ENCODE assay signal across 1 cellular context in the genomic region with DNA sequence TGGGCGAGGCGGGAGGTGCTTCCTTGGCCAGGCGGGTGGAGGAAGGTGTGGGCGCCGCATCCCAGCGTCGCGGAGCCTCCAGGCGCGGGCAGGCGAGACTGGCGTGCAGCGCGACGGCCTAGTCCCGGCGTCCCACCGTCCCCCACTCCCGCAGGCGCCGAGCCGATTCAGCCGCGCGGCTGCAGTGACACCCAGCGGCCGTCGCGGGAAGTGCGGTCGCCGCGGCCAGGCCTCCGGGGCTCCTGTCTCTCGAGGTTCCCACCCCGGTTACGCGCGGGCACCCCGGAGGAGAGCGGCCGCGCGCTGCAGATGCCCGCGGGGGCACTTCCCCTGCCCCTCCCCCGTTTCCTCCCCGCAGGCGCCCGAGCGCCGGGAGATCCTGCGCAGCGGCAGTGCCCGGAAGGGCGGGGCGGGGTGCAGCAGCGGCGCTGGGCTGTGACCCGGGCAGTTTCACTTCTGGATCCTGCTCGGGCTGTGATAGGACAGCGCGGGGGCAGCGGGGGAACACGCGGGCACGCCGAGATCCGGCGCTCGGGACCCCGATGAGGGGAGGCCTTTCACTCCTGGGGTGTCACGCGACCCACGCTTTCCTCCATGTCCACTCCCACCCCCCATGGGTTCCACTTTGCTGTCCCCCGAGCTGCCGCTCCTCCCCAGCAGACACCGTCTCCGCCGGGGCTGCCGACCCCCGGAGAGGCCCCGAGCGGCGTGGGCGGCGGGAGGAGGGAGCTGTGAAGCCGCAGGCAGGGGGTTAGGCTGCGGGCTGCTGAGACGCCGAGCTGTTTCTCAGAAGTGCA.
TF ChIP-seq lines count a peak whose summit lies in the region.

No MANE protein-coding gene starts in this region.

TF ChIP-seq in HepG2, 621 proteins besides CTCF, POLR2A, EP300 and RAD21 (continued from another document and continues in another):
- TF ChIP-seq, protein P1, sequence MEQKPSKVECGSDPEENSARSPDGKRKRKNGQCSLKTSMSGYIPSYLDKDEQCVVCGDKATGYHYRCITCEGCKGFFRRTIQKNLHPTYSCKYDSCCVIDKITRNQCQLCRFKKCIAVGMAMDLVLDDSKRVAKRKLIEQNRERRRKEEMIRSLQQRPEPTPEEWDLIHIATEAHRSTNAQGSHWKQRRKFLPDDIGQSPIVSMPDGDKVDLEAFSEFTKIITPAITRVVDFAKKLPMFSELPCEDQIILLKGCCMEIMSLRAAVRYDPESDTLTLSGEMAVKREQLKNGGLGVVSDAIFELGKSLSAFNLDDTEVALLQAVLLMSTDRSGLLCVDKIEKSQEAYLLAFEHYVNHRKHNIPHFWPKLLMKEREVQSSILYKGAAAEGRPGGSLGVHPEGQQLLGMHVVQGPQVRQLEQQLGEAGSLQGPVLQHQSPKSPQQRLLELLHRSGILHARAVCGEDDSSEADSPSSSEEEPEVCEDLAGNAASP (CRISPR knock-in tag; IDR thresholded peaks at IDR 0.05; ENCODE audit: borderline replicate concordance), result peak; percentile 66
- TF ChIP-seq, protein P2, sequence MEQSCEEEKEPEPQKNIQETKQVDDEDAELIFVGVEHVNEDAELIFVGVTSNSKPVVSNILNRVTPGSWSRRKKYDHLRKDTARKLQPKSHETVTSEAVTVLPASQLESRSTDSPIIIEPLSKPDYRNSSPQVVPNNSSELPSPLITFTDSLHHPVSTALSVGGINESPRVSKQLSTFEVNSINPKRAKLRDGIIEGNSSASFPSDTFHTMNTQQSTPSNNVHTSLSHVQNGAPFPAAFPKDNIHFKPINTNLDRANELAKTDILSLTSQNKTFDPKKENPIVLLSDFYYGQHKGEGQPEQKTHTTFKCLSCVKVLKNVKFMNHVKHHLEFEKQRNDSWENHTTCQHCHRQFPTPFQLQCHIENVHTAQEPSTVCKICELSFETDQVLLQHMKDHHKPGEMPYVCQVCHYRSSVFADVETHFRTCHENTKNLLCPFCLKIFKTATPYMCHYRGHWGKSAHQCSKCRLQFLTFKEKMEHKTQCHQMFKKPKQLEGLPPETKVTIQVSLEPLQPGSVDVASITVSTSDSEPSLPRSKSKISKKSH (CRISPR knock-in tag; IDR thresholded peaks at IDR 0.05; ENCODE audit: borderline replicate concordance), result 0 out of 2 replicates have a peak, but pooled peaks have one; percentile 5
- no peak; the same call in 1 of the 2 replicates for TF ChIP-seq ZNF101 (CRISPR knock-in tag; IDR thresholded peaks at IDR 0.05; ENCODE audit: borderline replicate concordance, low read depth)
- peak; percentile 61 for TF ChIP-seq BCL6 (CRISPR knock-in tag; IDR thresholded peaks at IDR 0.05)
- no peak; the same call in 1 of the 2 replicates for TF ChIP-seq ZNF333 (CRISPR knock-in tag; IDR thresholded peaks at IDR 0.05; ENCODE audit: borderline replicate concordance)
- TF ChIP-seq ZKSCAN1 (IDR thresholded peaks at IDR 0.05; ENCODE audit: low read length), result no peak
- TF ChIP-seq EHMT2 (IDR thresholded peaks at IDR 0.05; ENCODE audit: borderline replicate concordance, low read depth, low read length), result no peak
- TF ChIP-seq, protein P3, sequence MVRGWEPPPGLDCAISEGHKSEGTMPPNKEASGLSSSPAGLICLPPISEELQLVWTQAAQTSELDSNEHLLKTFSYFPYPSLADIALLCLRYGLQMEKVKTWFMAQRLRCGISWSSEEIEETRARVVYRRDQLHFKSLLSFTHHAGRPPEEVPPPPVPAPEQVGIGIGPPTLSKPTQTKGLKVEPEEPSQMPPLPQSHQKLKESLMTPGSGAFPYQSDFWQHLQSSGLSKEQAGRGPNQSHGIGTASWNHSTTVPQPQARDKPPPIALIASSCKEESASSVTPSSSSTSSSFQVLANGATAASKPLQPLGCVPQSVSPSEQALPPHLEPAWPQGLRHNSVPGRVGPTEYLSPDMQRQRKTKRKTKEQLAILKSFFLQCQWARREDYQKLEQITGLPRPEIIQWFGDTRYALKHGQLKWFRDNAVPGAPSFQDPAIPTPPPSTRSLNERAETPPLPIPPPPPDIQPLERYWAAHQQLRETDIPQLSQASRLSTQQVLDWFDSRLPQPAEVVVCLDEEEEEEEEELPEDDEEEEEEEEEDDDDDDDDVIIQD (CRISPR knock-in tag; IDR thresholded peaks at IDR 0.05; ENCODE audit: low read depth), result peak; percentile 52
- TF ChIP-seq ISL2 (CRISPR knock-in tag; IDR thresholded peaks at IDR 0.05), result peak; percentile 88
- peak; percentile 43; the same call in 1 of the 2 replicates for TF ChIP-seq ZNF160 (CRISPR knock-in tag; IDR thresholded peaks at IDR 0.05)
- TF ChIP-seq ZFP41 (CRISPR knock-in tag; IDR thresholded peaks at IDR 0.05; ENCODE audit: borderline replicate concordance), result no peak
- TF ChIP-seq PCBP2 (optimal IDR thresholded peaks at IDR 0.05; ENCODE audit: low read depth, low read length, poor library complexity, severe bottlenecking), result no peak
- TF ChIP-seq ZFP1 (CRISPR knock-in tag; IDR thresholded peaks at IDR 0.05), result no peak
- TF ChIP-seq ARNT2 (CRISPR knock-in tag; IDR thresholded peaks at IDR 0.05; ENCODE audit: low read depth), result peak; percentile 99
- TF ChIP-seq, protein P4, sequence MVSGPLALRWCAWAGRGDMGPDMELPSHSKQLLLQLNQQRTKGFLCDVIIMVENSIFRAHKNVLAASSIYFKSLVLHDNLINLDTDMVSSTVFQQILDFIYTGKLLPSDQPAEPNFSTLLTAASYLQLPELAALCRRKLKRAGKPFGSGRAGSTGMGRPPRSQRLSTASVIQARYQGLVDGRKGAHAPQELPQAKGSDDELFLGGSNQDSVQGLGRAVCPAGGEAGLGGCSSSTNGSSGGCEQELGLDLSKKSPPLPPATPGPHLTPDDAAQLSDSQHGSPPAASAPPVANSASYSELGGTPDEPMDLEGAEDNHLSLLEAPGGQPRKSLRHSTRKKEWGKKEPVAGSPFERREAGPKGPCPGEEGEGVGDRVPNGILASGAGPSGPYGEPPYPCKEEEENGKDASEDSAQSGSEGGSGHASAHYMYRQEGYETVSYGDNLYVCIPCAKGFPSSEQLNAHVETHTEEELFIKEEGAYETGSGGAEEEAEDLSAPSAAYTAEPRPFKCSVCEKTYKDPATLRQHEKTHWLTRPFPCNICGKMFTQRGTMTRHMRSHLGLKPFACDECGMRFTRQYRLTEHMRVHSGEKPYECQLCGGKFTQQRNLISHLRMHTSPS (CRISPR knock-in tag; IDR thresholded peaks at IDR 0.05; ENCODE audit: low read depth), result peak; percentile 95
- no peak; the same call in 1 of the 2 replicates for TF ChIP-seq ZNF253 (CRISPR knock-in tag; IDR thresholded peaks at IDR 0.05; ENCODE audit: borderline replicate concordance)
- TF ChIP-seq NFYC (CRISPR knock-in tag; IDR thresholded peaks at IDR 0.05), result peak; percentile 70
- TF ChIP-seq ZNF607 (CRISPR knock-in tag; IDR thresholded peaks at IDR 0.05; ENCODE audit: borderline replicate concordance), result peak; percentile 76
- peak; percentile 96; the same call in 1 of the 2 replicates for TF ChIP-seq MXD4 (CRISPR knock-in tag; IDR thresholded peaks at IDR 0.05)
- TF ChIP-seq ZFP36 (IDR thresholded peaks at IDR 0.05; ENCODE audit: borderline replicate concordance, low read depth, low read length, partially characterized antibody), result no peak
- peak; percentile 85 for TF ChIP-seq KLF12 (CRISPR knock-in tag; IDR thresholded peaks at IDR 0.05; ENCODE audit: borderline replicate concordance)
- peak; percentile 79 for TF ChIP-seq ZNF773 (CRISPR knock-in tag; IDR thresholded peaks at IDR 0.05; ENCODE audit: borderline replicate concordance)
- peak; percentile 66; the same call in 1 of the 2 replicates for TF ChIP-seq ZNF749 (CRISPR knock-in tag; IDR thresholded peaks at IDR 0.05; ENCODE audit: borderline replicate concordance)
- TF ChIP-seq FOXA1 (IDR thresholded peaks at IDR 0.05), result no peak
- TF ChIP-seq FOXA1 (CRISPR knock-in tag; IDR thresholded peaks at IDR 0.05), result peak; percentile 50
- TF ChIP-seq ZNF543 (CRISPR knock-in tag; IDR thresholded peaks at IDR 0.05), result peak; percentile 97
- no peak for TF ChIP-seq ZNF354B (CRISPR knock-in tag; IDR thresholded peaks at IDR 0.05)
- TF ChIP-seq, protein P5, sequence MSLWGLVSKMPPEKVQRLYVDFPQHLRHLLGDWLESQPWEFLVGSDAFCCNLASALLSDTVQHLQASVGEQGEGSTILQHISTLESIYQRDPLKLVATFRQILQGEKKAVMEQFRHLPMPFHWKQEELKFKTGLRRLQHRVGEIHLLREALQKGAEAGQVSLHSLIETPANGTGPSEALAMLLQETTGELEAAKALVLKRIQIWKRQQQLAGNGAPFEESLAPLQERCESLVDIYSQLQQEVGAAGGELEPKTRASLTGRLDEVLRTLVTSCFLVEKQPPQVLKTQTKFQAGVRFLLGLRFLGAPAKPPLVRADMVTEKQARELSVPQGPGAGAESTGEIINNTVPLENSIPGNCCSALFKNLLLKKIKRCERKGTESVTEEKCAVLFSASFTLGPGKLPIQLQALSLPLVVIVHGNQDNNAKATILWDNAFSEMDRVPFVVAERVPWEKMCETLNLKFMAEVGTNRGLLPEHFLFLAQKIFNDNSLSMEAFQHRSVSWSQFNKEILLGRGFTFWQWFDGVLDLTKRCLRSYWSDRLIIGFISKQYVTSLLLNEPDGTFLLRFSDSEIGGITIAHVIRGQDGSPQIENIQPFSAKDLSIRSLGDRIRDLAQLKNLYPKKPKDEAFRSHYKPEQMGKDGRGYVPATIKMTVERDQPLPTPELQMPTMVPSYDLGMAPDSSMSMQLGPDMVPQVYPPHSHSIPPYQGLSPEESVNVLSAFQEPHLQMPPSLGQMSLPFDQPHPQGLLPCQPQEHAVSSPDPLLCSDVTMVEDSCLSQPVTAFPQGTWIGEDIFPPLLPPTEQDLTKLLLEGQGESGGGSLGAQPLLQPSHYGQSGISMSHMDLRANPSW (CRISPR knock-in tag; IDR thresholded peaks at IDR 0.05; ENCODE audit: borderline replicate concordance), result no peak; the same call in 1 of the 2 replicates
- TF ChIP-seq MEF2D (CRISPR knock-in tag; IDR thresholded peaks at IDR 0.05), result no peak
- TF ChIP-seq, protein P6, sequence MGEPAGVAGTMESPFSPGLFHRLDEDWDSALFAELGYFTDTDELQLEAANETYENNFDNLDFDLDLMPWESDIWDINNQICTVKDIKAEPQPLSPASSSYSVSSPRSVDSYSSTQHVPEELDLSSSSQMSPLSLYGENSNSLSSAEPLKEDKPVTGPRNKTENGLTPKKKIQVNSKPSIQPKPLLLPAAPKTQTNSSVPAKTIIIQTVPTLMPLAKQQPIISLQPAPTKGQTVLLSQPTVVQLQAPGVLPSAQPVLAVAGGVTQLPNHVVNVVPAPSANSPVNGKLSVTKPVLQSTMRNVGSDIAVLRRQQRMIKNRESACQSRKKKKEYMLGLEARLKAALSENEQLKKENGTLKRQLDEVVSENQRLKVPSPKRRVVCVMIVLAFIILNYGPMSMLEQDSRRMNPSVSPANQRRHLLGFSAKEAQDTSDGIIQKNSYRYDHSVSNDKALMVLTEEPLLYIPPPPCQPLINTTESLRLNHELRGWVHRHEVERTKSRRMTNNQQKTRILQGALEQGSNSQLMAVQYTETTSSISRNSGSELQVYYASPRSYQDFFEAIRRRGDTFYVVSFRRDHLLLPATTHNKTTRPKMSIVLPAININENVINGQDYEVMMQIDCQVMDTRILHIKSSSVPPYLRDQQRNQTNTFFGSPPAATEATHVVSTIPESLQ (CRISPR knock-in tag; conservative IDR thresholded peaks at IDR 0.05), result no peak; the same call in 1 of the 2 replicates
- TF ChIP-seq SOX5 (CRISPR knock-in tag; IDR thresholded peaks at IDR 0.05; ENCODE audit: borderline replicate concordance), result peak; percentile 37; the same call in 1 of the 2 replicates
- TF ChIP-seq, protein P7, sequence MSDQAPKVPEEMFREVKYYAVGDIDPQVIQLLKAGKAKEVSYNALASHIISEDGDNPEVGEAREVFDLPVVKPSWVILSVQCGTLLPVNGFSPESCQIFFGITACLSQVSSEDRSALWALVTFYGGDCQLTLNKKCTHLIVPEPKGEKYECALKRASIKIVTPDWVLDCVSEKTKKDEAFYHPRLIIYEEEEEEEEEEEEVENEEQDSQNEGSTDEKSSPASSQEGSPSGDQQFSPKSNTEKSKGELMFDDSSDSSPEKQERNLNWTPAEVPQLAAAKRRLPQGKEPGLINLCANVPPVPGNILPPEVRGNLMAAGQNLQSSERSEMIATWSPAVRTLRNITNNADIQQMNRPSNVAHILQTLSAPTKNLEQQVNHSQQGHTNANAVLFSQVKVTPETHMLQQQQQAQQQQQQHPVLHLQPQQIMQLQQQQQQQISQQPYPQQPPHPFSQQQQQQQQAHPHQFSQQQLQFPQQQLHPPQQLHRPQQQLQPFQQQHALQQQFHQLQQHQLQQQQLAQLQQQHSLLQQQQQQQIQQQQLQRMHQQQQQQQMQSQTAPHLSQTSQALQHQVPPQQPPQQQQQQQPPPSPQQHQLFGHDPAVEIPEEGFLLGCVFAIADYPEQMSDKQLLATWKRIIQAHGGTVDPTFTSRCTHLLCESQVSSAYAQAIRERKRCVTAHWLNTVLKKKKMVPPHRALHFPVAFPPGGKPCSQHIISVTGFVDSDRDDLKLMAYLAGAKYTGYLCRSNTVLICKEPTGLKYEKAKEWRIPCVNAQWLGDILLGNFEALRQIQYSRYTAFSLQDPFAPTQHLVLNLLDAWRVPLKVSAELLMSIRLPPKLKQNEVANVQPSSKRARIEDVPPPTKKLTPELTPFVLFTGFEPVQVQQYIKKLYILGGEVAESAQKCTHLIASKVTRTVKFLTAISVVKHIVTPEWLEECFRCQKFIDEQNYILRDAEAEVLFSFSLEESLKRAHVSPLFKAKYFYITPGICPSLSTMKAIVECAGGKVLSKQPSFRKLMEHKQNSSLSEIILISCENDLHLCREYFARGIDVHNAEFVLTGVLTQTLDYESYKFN (CRISPR knock-in tag; conservative IDR thresholded peaks at IDR 0.05), result peak; percentile 79
- TF ChIP-seq HNF4A (CRISPR knock-in tag; IDR thresholded peaks at IDR 0.05), result peak; percentile 18; the same call in 1 of the 2 replicates
- TF ChIP-seq BHLHE40 (IDR thresholded peaks at IDR 0.05; ENCODE audit: low read length), result peak; percentile 69; the same call in 1 of the 2 replicates
- TF ChIP-seq, protein P8, sequence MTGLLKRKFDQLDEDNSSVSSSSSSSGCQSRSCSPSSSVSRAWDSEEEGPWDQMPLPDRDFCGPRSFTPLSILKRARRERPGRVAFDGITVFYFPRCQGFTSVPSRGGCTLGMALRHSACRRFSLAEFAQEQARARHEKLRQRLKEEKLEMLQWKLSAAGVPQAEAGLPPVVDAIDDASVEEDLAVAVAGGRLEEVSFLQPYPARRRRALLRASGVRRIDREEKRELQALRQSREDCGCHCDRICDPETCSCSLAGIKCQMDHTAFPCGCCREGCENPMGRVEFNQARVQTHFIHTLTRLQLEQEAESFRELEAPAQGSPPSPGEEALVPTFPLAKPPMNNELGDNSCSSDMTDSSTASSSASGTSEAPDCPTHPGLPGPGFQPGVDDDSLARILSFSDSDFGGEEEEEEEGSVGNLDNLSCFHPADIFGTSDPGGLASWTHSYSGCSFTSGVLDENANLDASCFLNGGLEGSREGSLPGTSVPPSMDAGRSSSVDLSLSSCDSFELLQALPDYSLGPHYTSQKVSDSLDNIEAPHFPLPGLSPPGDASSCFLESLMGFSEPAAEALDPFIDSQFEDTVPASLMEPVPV (CRISPR knock-in tag; IDR thresholded peaks at IDR 0.05), result no peak; the same call in 1 of the 2 replicates
- peak; percentile 86; the same call in 1 of the 2 replicates for TF ChIP-seq ZSCAN21 (CRISPR knock-in tag; IDR thresholded peaks at IDR 0.05; ENCODE audit: borderline replicate concordance)
- peak; percentile 86 for TF ChIP-seq ZSCAN12 (CRISPR knock-in tag; IDR thresholded peaks at IDR 0.05)
- TF ChIP-seq FOXK2 (IDR thresholded peaks at IDR 0.05), result no peak
- peak; percentile 10; the same call in 1 of the 2 replicates for TF ChIP-seq KDM1A (CRISPR knock-in tag; IDR thresholded peaks at IDR 0.05)
- TF ChIP-seq STAG1 (CRISPR knock-in tag; IDR thresholded peaks at IDR 0.05), result peak; percentile 98
- peak; percentile 92 for TF ChIP-seq NFKBIZ (CRISPR knock-in tag; IDR thresholded peaks at IDR 0.05)
- TF ChIP-seq SRSF9 (IDR thresholded peaks at IDR 0.05; ENCODE audit: borderline replicate concordance, insufficient read depth, low read depth, low read length, poor library complexity, severe bottlenecking), result no peak
- TF ChIP-seq ZNF432 (CRISPR knock-in tag; IDR thresholded peaks at IDR 0.05; ENCODE audit: borderline replicate concordance), result no peak
- TF ChIP-seq NR3C1 (CRISPR knock-in tag; IDR thresholded peaks at IDR 0.05), result no peak
- peak; percentile 98 for TF ChIP-seq ZNF761 (CRISPR knock-in tag; conservative IDR thresholded peaks at IDR 0.05)
